8 cellular contexts compared by ENCODE assay signal in the genomic region with DNA sequence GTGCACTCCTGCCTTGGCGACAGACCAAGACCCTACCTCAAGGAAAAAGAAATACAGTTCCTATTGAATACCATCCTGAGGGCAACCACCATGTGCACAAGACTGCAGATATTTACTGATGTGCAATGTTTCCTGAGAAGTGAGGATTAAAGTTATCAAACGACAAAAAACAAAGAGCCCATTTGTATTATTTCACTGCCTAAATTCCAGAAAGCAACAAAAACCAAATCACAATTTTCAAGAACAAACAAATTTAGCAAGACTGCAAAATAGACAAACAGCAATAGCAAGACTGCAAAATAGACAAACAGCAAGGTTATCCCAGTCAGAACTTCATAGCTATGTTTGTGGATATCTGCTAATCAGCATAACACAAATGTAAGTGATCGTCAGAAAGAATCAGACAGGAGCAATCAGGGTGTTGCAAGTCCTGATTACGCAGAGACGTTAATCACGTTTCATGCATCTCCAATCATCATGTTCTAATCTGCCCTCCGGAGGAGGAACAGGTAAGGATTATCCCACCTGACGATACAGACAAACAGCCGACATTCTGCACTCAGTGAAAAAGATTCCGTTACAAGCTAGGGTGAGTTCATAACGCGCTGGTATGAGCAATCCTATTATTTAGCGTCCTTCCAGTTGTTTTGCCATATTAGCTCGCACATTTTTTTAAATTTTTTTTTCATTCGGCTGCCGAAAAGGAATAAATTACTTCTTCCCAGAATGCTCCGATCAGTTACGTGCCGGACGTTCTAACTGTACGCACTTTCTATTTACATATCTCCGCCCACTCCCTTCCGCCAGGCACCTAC. TPM values are rescaled to one million over a fixed set of nuclear protein-coding genes. Genes with fewer than 3 reads are reported as not detected.
A peak's percentile ranks its signal among the peaks of the same experiment; 100 is the strongest.
DNase-seq lines count a peak whose midpoint lies in the region; ATAC-seq and TF ChIP-seq lines count a peak whose summit lies in the region.

No MANE protein-coding gene starts in this region.

- POLR2A ChIA-PET in BJ (lab: Charles Lee): interaction anchor here (0.5 to 1.2 kb wide), 8 partner anchors 10 to 694 kb away, joined by 3 to 10 read pairs (median 4); partner anchors contain the start of genes BORCS6 and ZBTB4

- CTCF ChIA-PET in BJ (lab: Yijun Ruan, JAX): interaction anchor here (0.9 to 1.3 kb wide), 4 partner anchors 10 to 485 kb away, joined by 3 to 5 read pairs (median 3); partner anchors contain the start of genes VAMP2 and WRAP53

- H3K36me3 ChIP-seq in BJ (ENCODE audit: control insufficient read depth, insufficient read depth, low read length) (no peaks in the 10 kb centered on the region), kidney epithelial cell (ENCODE audit: control insufficient read depth, insufficient read depth, low read length) (no peaks in the 10 kb centered on the region)

- peak; percentile 81 for DNase-seq in BJ (ENCODE audit: low read depth)
- peak; percentile 88 for DNase-seq in NCI-H2227 treated with DMSO at 0.1 percent for 48 hours (lab: John Stamatoyannopoulos, UW)
- peak; percentile 94 for DNase-seq in cerebellum (ENCODE audit: low spot score)
- DNase-seq in kidney epithelial cell (ENCODE audit: low read depth): peak; percentile 94
- DNase-seq in stimulated activated CD4-positive, alpha-beta T cell treated with anti-CD3 and anti-CD28 coated beads, Interleukin-15, amount 100 ng/mL, for 48 hours (ENCODE audit: low read depth in 2 of 2): peak; percentile 77

- H3K27me3 ChIP-seq in BJ (ENCODE audit: control insufficient read depth, insufficient read depth, low read length) (no peaks in the 10 kb centered on the region), kidney epithelial cell (ENCODE audit: control insufficient read depth, insufficient read depth, low read length) (no peaks in the 10 kb centered on the region)

- H3K4me3 ChIP-seq in BJ (ENCODE audit: low read depth, low read length) (peak overlapping the region; percentile 50), WI38 (ENCODE audit: low read depth, low read length) (peak overlapping the region; percentile 62), kidney epithelial cell (ENCODE audit: low read depth, low read length) (peak overlapping the region; percentile 44)

- TF ChIP-seq CTCF in BJ (IDR thresholded peaks at IDR 0.05; ENCODE audit: insufficient read depth, low read depth, low read length) (no peak), WI38 (IDR thresholded peaks at IDR 0.05; ENCODE audit: low read depth, low read length) (no peak), kidney epithelial cell (IDR thresholded peaks at IDR 0.05; ENCODE audit: insufficient read depth, low read length, poor library complexity, severe bottlenecking) (no peak)

- peak; percentile 71 for ATAC-seq in GM19035 (IDR thresholded peaks at IDR 0.05; ENCODE audit: unreplicated experiment)
- ATAC-seq in HG03280 (IDR thresholded peaks at IDR 0.05; ENCODE audit: unreplicated experiment): peak; percentile 78

RNA-seq across cellular contexts. Expression of gene TMEM107, which starts 2.9 kb away (rescaled TPM):
- 13.6 and 14.5 TPM in 2 replicates for polyA plus RNA-seq in BJ (2011; rRNA removed)
- polyA minus RNA-seq in BJ (2011; rRNA and poly(A)+ RNA removed): 52.2 and 57.1 TPM in 2 replicates
- total RNA-seq in cerebellum: 28.3 TPM
- total RNA-seq in kidney epithelial cell: 10.0 and 14.7 TPM in 2 replicates

RNA-seq across cellular contexts. Expression of gene VAMP2, which starts 10.5 kb away (rescaled TPM):
- polyA plus RNA-seq in BJ (2011; rRNA removed): 20.1 and 22.8 TPM in 2 replicates
- polyA minus RNA-seq in BJ (2011; rRNA and poly(A)+ RNA removed): 7.4 and 9.6 TPM in 2 replicates
- total RNA-seq in cerebellum: 29.9 TPM
- 7.0 and 8.0 TPM in 2 replicates for total RNA-seq in kidney epithelial cell

RNA-seq across cellular contexts. Expression of gene BORCS6, which starts 16.7 kb away (rescaled TPM):
- 3.0 and 4.5 TPM in 2 replicates for polyA plus RNA-seq in BJ (2011; rRNA removed)
- 2.8 and 3.4 TPM in 2 replicates for polyA minus RNA-seq in BJ (2011; rRNA and poly(A)+ RNA removed)
- 3.1 TPM for total RNA-seq in cerebellum
- 13.3 and 16.1 TPM in 2 replicates for total RNA-seq in kidney epithelial cell

RNA-seq across cellular contexts. Expression of gene PER1, which starts 21.1 kb away (rescaled TPM):
- 5.1 and 7.7 TPM in 2 replicates for polyA plus RNA-seq in BJ (2011; rRNA removed)
- polyA minus RNA-seq in BJ (2011; rRNA and poly(A)+ RNA removed): 11.4 and 32.7 TPM in 2 replicates
- total RNA-seq in cerebellum (7.7 TPM), kidney epithelial cell (11.0 and 19.4 TPM in 2 replicates)

RNA-seq across cellular contexts. Expression of gene AURKB, which starts 37.1 kb away (rescaled TPM):
- 13.4 and 26.1 TPM in 2 replicates for polyA plus RNA-seq in BJ (2011; rRNA removed)
- 16.9 and 28.3 TPM in 2 replicates for polyA minus RNA-seq in BJ (2011; rRNA and poly(A)+ RNA removed)
- total RNA-seq in cerebellum (15.2 TPM), kidney epithelial cell (11.6 and 21.6 TPM in 2 replicates)

Comparison
In these comparisons a context has a peak if more than half of its experiments do, and no peak if none do; other contexts are left out.
1. Peak in every context shown above with its lines: DNase-seq, ATAC-seq and H3K4me3 ChIP-seq.